In the genomic region with DNA sequence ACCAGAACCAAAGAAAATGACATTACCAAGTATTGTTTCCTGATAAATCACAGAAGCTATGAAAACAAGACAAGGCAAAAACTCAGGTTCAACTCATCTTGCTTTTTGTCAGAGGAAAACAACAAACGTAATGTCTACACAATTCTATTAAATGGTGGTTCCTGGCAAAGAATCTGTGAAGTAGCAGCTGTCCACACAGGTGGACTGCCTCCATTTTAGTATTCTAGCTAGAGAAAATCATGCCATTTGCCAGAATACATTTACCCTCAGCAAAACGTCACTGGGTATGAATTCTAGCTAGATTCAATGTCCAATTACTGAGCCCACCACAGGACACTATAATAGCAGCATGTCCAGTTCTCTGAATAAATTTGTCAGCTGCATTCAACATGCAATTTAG, we compare ENCODE assay signal across 16 cellular contexts.
DNase-seq lines count a peak whose midpoint lies in the region; ATAC-seq, FAIRE-seq and TF ChIP-seq lines count a peak whose summit lies in the region.
"Had no signal": no experiment of that assay in that cellular context is flagged by ENCODE, and none has a peak within 500 bp of the region (broad histone marks: within the 10 kb centered on the region; RNA-seq: fewer than 3 reads in every experiment).

No MANE protein-coding gene starts in this region.

- in situ Hi-C loops in K562 (cut with MboI) = no loop called here

- H3K4me3 ChIP-seq in BE2C (ENCODE audit: low read depth, low read length) (peak overlapping the region; percentile 20; the same call in 1 of the 2 replicates), K562 (no peak overlapping the region), ascending aorta (no peak overlapping the region)
- H3K4me3 ChIP-seq: BLaER1 treated with 17β-estradiol and CSF1 and Interleukin-3, amounts not matched to agents 10 nM and 100 nM; GM23248 had no signal

- BruUV-seq in K562 (replicated peaks; lab: Mats Ljungman, UMichigan) = no TSS peak

- FAIRE-seq in K562 (lab: Jason Lieb, UNC) = no peak
- FAIRE-seq: H54 had no signal

- H3K36me3 ChIP-seq in BE2C = no peaks in the 10 kb centered on the region; the same call in 1 of the 2 replicates
- no peaks in the 10 kb centered on the region for H3K36me3 ChIP-seq in K562 (ENCODE audit: control insufficient read depth, insufficient read depth, low read length)
- H3K36me3 ChIP-seq in ascending aorta = no peaks in the 10 kb centered on the region
- H3K36me3 ChIP-seq: BLaER1 treated with 17β-estradiol and CSF1 and Interleukin-3, amounts not matched to agents 10 nM and 100 nM had no signal

- H3K27ac ChIP-seq in K562 (ENCODE audit: extremely low read depth, low read depth, low read length) = peak overlapping the region; percentile 71; the same call in 2 of the 3 replicates
- no peak overlapping the region for H3K27ac ChIP-seq in ascending aorta
- H3K27ac ChIP-seq: 22Rv1; BLaER1 treated with 17β-estradiol and CSF1 and Interleukin-3, amounts not matched to agents 10 nM and 100 nM; GM23248; HL-60 had no signal

- ATAC-seq in K562 (peak; percentile 12), GM21390 (IDR thresholded peaks at IDR 0.05; ENCODE audit: unreplicated experiment) (no peak)

- TF ChIP-seq RAD21 in K562 (CRISPR knock-in tag; conservative IDR thresholded peaks at IDR 0.05 in 1 of 2, IDR thresholded peaks at IDR 0.05 in 1 of 2) = no peak

- no peaks in the 10 kb centered on the region for H3K9me1 ChIP-seq in K562 (ENCODE audit: control insufficient read depth, insufficient read depth, low read length)

- TF ChIP-seq EP300 in K562 (IDR thresholded peaks at IDR 0.05; ENCODE audit: low read length) = no peak

- DNase-seq in NCI-H1105 treated with DMSO at 0.1 percent for 48 hours (lab: John Stamatoyannopoulos, UW) = peak; percentile 21
- DNase-seq in NCI-H1105 (lab: John Stamatoyannopoulos, UW) = no peak
- DNase-seq in BE2C = no peak
- peak; percentile 77 for DNase-seq in NCI-H1092 treated with DMSO at 0.1 percent for 48 hours (lab: John Stamatoyannopoulos, UW)
- no peak for DNase-seq in K562 (ENCODE audit: extremely low read depth in 1 of 4, low spot score in 3 of 4)
- no peak for DNase-seq in ascending aorta (ENCODE audit: low spot score in 2 of 2)
- DNase-seq in DMS153 treated with DMSO at 0.1 percent for 48 hours (lab: John Stamatoyannopoulos, UW; ENCODE audit: unreplicated experiment) = no peak
- DNase-seq: AML-193; CD4-positive, CD25-positive, alpha-beta regulatory T cell; DMS53; GM23248 had no signal

- CTCF ChIA-PET in K562 (lab: Yijun Ruan, JAX; ENCODE audit: low intra/inter-chr PET ratio) = interaction anchor here (1.8 kb wide), 1 partner anchor 122 kb away, joined by 10 read pairs; no protein-coding TSS in a partner anchor

- peak overlapping the region; percentile 66 for H3K4me2 ChIP-seq in K562 (ENCODE audit: insufficient read depth, low read length)
- H3K4me2 ChIP-seq: BLaER1 treated with 17β-estradiol and CSF1 and Interleukin-3, amounts not matched to agents 10 nM and 100 nM had no signal

- no peaks in the 10 kb centered on the region for H4K20me1 ChIP-seq in K562 (replicated peaks; ENCODE audit: control insufficient read depth, insufficient read depth, low read length)

- POLR2A ChIA-PET in K562 (lab: Yijun Ruan, JAX) = interaction anchor here (0.8 to 0.9 kb wide), 3 partner anchors 10 to 98 kb away, joined by 3 to 5 read pairs (median 4); no protein-coding TSS in a partner anchor

- H3K79me2 ChIP-seq in K562 (ENCODE audit: control insufficient read depth, insufficient read depth, low read length) = peaks cover 12% of the 10 kb centered on the region; the same call in 1 of the 3 replicates

- 8% methylated on average over 2 of the region's 2 CpGs for WGBS in K562 (ENCODE audit: insufficient coverage, low coverage, missing lambda C conversion rate)

- peak overlapping the region; percentile 84 for H2AFZ ChIP-seq in K562 (ENCODE audit: low read depth, low read length)
- H2AFZ ChIP-seq: GM23248 had no signal

- no peaks in the 10 kb centered on the region for H3K27me3 ChIP-seq in BE2C
- no peaks in the 10 kb centered on the region for H3K27me3 ChIP-seq in K562 (ENCODE audit: control insufficient read depth in 2 of 2, insufficient read depth in 2 of 2, low read length in 2 of 2)
- H3K27me3 ChIP-seq in ascending aorta = no peaks in the 10 kb centered on the region
- H3K27me3 ChIP-seq: BLaER1 treated with 17β-estradiol and CSF1 and Interleukin-3, amounts not matched to agents 10 nM and 100 nM had no signal

- H3K9me3 ChIP-seq in BE2C (no peaks in the 10 kb centered on the region), K562 (replicated peaks; ENCODE audit: control insufficient read depth, insufficient read depth, low read depth, low read length) (no peaks in the 10 kb centered on the region), ascending aorta (no peaks in the 10 kb centered on the region)
- H3K9me3 ChIP-seq: BLaER1 treated with 17β-estradiol and CSF1 and Interleukin-3, amounts not matched to agents 10 nM and 100 nM had no signal

- TF ChIP-seq CTCF in BE2C (IDR thresholded peaks at IDR 0.05; ENCODE audit: low read depth, low read length) (no peak), K562 (IDR thresholded peaks at IDR 0.05 in 2 of 3, conservative IDR thresholded peaks at IDR 0.05 in 1 of 3; ENCODE audit: insufficient read depth in 2 of 3, low read depth in 1 of 3, low read length in 3 of 3) (no peak), ascending aorta (IDR thresholded peaks at IDR 0.05) (no peak)

- TF ChIP-seq POLR2A in K562 (conservative IDR thresholded peaks at IDR 0.05) = no peak

- H3K9ac ChIP-seq in K562 (ENCODE audit: insufficient read depth in 1 of 2, low read depth in 2 of 2, low read length in 2 of 2) = peak overlapping the region in 1 of 2 experiments; percentile 48; a peak in 2 of 4 replicates
- H3K9ac ChIP-seq: BLaER1 treated with 17β-estradiol and CSF1 and Interleukin-3, amounts not matched to agents 10 nM and 100 nM; GM23248 had no signal

- intact Hi-C loops in K562 (cut with micrococcal nuclease) = loop anchor here (2.0 to 5.0 kb wide), 2 partner anchors 20 to 63 kb away; no protein-coding TSS in a partner anchor
- intact Hi-C loops in ascending aorta (cut with DNase I) = no loop called here

- peaks cover 35% of the 10 kb centered on the region for H3K4me1 ChIP-seq in BE2C
- peaks cover 0 to 11% of the 10 kb centered on the region in 2 experiments; a peak in 2 of 5 replicates for H3K4me1 ChIP-seq in K562 (replicated peaks in 1 of 2; ENCODE audit: control insufficient read depth in 2 of 2, insufficient read depth in 2 of 2, low read length in 2 of 2)
- H3K4me1 ChIP-seq in ascending aorta = no peaks in the 10 kb centered on the region

TF ChIP-seq in K562, 482 proteins besides CTCF, POLR2A, EP300 and RAD21:
- TF ChIP-seq, protein P1, sequence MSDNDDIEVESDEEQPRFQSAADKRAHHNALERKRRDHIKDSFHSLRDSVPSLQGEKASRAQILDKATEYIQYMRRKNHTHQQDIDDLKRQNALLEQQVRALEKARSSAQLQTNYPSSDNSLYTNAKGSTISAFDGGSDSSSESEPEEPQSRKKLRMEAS (CRISPR knock-in tag; IDR thresholded peaks at IDR 0.05) = no peak
- TF ChIP-seq YY1 (IDR thresholded peaks at IDR 0.05; ENCODE audit: borderline replicate concordance in 1 of 3, control insufficient read depth in 1 of 3, extremely low read depth in 1 of 3, insufficient read depth in 3 of 3, insufficient read length in 1 of 3, insufficient replicate concordance in 2 of 3, low read depth in 1 of 3, low read length in 2 of 3) = peak in 1 of 3 experiments; percentile 43
TF ChIP-seq in K562: peak in this region for 1.

Comparison
In these comparisons a context has a peak if more than half of its experiments do, and no peak if none do; other contexts are left out.
1. DNase-seq: peak in NCI-H1105 treated with DMSO at 0.1 percent for 48 hours (single experiment) and NCI-H1092 treated with DMSO at 0.1 percent for 48 hours (single experiment); none in NCI-H1105 (single experiment), BE2C (single experiment), K562 (0 of 4), ascending aorta (0 of 2) and DMS153 treated with DMSO at 0.1 percent for 48 hours (single experiment).